Comparison of ENCODE assay signal across 1 cellular context in the genomic region with DNA sequence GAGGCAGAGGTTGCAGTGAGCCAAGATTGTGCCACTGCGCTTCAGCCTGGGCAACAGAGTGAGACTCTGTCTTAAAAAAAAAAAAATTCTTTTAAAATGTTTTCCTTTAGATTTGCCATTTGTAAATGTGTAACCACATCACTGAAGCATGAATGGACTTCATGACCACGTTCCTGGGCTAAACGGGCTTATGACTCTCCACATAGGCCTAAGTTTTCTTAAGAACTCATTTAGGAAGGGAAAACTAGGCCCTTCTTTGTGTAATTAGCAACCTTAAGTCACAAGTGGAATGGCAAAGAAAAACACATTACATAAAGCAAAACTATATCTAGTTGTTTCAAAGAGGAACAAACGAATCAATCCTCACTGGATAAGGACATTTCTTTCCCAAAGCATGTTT.
TF ChIP-seq lines count a peak whose summit lies in the region.

No MANE protein-coding gene starts in this region.

TF ChIP-seq in HEK293, 187 proteins besides CTCF, POLR2A, EP300 and RAD21 (continued from another document):
- TF ChIP-seq, protein P1, sequence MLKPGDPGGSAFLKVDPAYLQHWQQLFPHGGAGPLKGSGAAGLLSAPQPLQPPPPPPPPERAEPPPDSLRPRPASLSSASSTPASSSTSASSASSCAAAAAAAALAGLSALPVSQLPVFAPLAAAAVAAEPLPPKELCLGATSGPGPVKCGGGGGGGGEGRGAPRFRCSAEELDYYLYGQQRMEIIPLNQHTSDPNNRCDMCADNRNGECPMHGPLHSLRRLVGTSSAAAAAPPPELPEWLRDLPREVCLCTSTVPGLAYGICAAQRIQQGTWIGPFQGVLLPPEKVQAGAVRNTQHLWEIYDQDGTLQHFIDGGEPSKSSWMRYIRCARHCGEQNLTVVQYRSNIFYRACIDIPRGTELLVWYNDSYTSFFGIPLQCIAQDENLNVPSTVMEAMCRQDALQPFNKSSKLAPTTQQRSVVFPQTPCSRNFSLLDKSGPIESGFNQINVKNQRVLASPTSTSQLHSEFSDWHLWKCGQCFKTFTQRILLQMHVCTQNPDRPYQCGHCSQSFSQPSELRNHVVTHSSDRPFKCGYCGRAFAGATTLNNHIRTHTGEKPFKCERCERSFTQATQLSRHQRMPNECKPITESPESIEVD (tag by site-specific recombination; IDR thresholded peaks at IDR 0.05), result 0 out of 2 replicates have a peak, but pooled peaks have one; percentile 12
- no peak for TF ChIP-seq ZNF292 (tag by site-specific recombination; IDR thresholded peaks at IDR 0.05; ENCODE audit: borderline replicate concordance, low read depth)
TF ChIP-seq in HEK293: peak in this region for 1.
